ENCODE assay signal across 33 cellular contexts in the genomic region with DNA sequence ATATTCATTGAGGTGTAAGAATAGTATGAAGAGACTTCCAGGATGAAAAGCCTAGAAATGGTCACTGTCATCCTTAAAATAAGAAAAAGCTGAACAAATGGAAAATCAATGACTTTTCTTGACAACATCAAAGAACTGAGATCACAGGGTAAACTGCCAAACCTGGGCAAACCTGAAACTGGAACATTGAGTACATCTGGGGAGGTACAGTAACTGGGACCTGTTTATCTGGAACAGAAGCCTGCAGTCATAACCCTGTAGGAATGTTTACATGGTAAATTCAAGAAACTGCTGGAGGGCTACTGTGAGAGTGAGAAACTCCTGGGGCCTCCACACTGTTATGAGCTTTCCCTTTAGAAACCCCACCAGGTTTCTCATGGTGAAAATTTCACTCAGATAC.
A peak's percentile ranks its signal among the peaks of the same experiment; 100 is the strongest.
DNase-seq lines count a peak whose midpoint lies in the region; ATAC-seq and TF ChIP-seq lines count a peak whose summit lies in the region.
"Had no signal": no experiment of that assay in that cellular context is flagged by ENCODE, and none has a peak within 500 bp of the region (broad histone marks: within the 10 kb centered on the region; RNA-seq: fewer than 3 reads in every experiment).

No MANE protein-coding gene starts in this region.

- H3K27me3 ChIP-seq in prostate gland (replicated peaks; ENCODE audit: insufficient read depth) (no peaks in the 10 kb centered on the region), Karpas-422 (ENCODE audit: low read length) (no peaks in the 10 kb centered on the region)
- H3K27me3 ChIP-seq: BE2C; BLaER1; BLaER1 treated with 17β-estradiol and CSF1 and Interleukin-3, amounts not matched to agents 10 nM and 100 nM had no signal

- CTCF ChIA-PET in T-cell (lab: Charles Lee) = no interaction called here

- no peak for TF ChIP-seq POLR2A in prostate gland (IDR thresholded peaks at IDR 0.05)

- no peaks in the 10 kb centered on the region for H3K4me1 Mint-ChIP-seq in activated naive CD8-positive, alpha-beta T cell treated with anti-CD3 and anti-CD28 coated beads, Interleukin-2, amount 50 U/mL, for 24 hours
- no peaks in the 10 kb centered on the region for H3K4me1 Mint-ChIP-seq in T-cell
- H3K4me1 Mint-ChIP-seq: B cell; CD14-positive monocyte; CD4-positive, alpha-beta memory T cell; CD4-positive, CD25-positive, alpha-beta regulatory T cell; CD8-positive, alpha-beta memory T cell had no signal

- POLR2A ChIA-PET in T-cell (lab: Charles Lee) = no interaction called here

- H3K9me3 Mint-ChIP-seq in activated naive CD8-positive, alpha-beta T cell treated with anti-CD3 and anti-CD28 coated beads, Interleukin-2, amount 50 U/mL, for 24 hours = peaks cover 3% of the 10 kb centered on the region
- H3K9me3 Mint-ChIP-seq in T-cell = peaks cover 0 to 7% (median 0%) of the 10 kb centered on the region in 3 donors
- H3K9me3 Mint-ChIP-seq: CD4-positive, alpha-beta T cell; CD8-positive, alpha-beta T cell had no signal

- H2AFZ ChIP-seq in Karpas-422 (ENCODE audit: low read length) = no peak overlapping the region

- H3K27me3 Mint-ChIP-seq in activated naive CD8-positive, alpha-beta T cell treated with anti-CD3 and anti-CD28 coated beads, Interleukin-2, amount 50 U/mL, for 24 hours = peaks cover 6% of the 10 kb centered on the region
- H3K27me3 Mint-ChIP-seq in T-cell = peaks cover 0 to 5% of the 10 kb centered on the region in 2 donors
- H3K27me3 Mint-ChIP-seq: CD4-positive, alpha-beta T cell; CD4-positive, CD25-positive, alpha-beta regulatory T cell had no signal

- H3K79me2 ChIP-seq in Karpas-422 (ENCODE audit: low read length) = no peaks in the 10 kb centered on the region

- H3K9me2 ChIP-seq in Karpas-422 (replicated peaks; ENCODE audit: insufficient read depth, low read length) = no peaks in the 10 kb centered on the region

- intact Hi-C loops in prostate gland (cut with DNase I) = no loop called here

- H3K36me3 Mint-ChIP-seq in activated naive CD8-positive, alpha-beta T cell treated with anti-CD3 and anti-CD28 coated beads, Interleukin-2, amount 50 U/mL, for 24 hours (ENCODE audit: low read depth) = no peaks in the 10 kb centered on the region
- H3K36me3 Mint-ChIP-seq in T-cell = no peaks in the 10 kb centered on the region
- H3K36me3 Mint-ChIP-seq: CD14-positive monocyte; CD4-positive, alpha-beta memory T cell; CD4-positive, CD25-positive, alpha-beta regulatory T cell; CD8-positive, alpha-beta memory T cell; CD8-positive, alpha-beta T cell had no signal

- ATAC-seq in activated naive CD8-positive, alpha-beta T cell treated with anti-CD3 and anti-CD28 coated beads, Interleukin-2, amount 50 U/mL, for 24 hours = no peak
- ATAC-seq in T-cell (replicated peaks in 1 of 4) = no peak
- ATAC-seq: A549; CD8-positive, alpha-beta T cell had no signal

- H3K36me3 ChIP-seq in prostate gland = no peaks in the 10 kb centered on the region
- no peaks in the 10 kb centered on the region for H3K36me3 ChIP-seq in Karpas-422 (ENCODE audit: insufficient read depth, low read length)
- H3K36me3 ChIP-seq: BE2C; BLaER1; BLaER1 treated with 17β-estradiol and CSF1 and Interleukin-3, amounts not matched to agents 10 nM and 100 nM had no signal

- no peak overlapping the region for H3K4me2 ChIP-seq in Karpas-422 (ENCODE audit: low read depth, low read length, poor library complexity, severe bottlenecking)
- H3K4me2 ChIP-seq: A549; BLaER1; BLaER1 treated with 17β-estradiol and CSF1 and Interleukin-3, amounts not matched to agents 10 nM and 100 nM had no signal

- H3K4me3 ChIP-seq in LNCaP clone FGC (ENCODE audit: low read depth, low read length) (no peak overlapping the region), prostate gland (no peak overlapping the region), Karpas-422 (ENCODE audit: low read length) (no peak overlapping the region)
- H3K4me3 ChIP-seq: A549; BLaER1; BLaER1 treated with 17β-estradiol and CSF1 and Interleukin-3, amounts not matched to agents 10 nM and 100 nM had no signal

- H3K9ac ChIP-seq in Karpas-422 (ENCODE audit: low read length) = no peak overlapping the region
- H3K9ac ChIP-seq: BLaER1; BLaER1 treated with 17β-estradiol and CSF1 and Interleukin-3, amounts not matched to agents 10 nM and 100 nM had no signal

- peak overlapping the region; percentile 59 for H3K27ac ChIP-seq in VCaP
- peak overlapping the region; percentile 70 to 73 for H3K27ac ChIP-seq in prostate gland
- H3K27ac ChIP-seq in Karpas-422 (ENCODE audit: low read length) = no peak overlapping the region
- H3K27ac ChIP-seq: 22Rv1; A549; BLaER1; BLaER1 treated with 17β-estradiol and CSF1 and Interleukin-3, amounts not matched to agents 10 nM and 100 nM; C4-2B had no signal

- no peak overlapping the region for H3K27ac Mint-ChIP-seq in activated naive CD8-positive, alpha-beta T cell treated with anti-CD3 and anti-CD28 coated beads, Interleukin-2, amount 50 U/mL, for 24 hours
- H3K27ac Mint-ChIP-seq in T-cell = no peak overlapping the region
- H3K27ac Mint-ChIP-seq: B cell; CD14-positive monocyte; CD4-positive, alpha-beta memory T cell; CD4-positive, alpha-beta T cell; CD4-positive, CD25-positive, alpha-beta regulatory T cell; CD8-positive, alpha-beta memory T cell; CD8-positive, alpha-beta T cell had no signal

- H3K9me3 ChIP-seq in prostate gland (no peaks in the 10 kb centered on the region), Karpas-422 (ENCODE audit: low read length) (no peaks in the 10 kb centered on the region)
- H3K9me3 ChIP-seq: A549; BE2C; BLaER1; BLaER1 treated with 17β-estradiol and CSF1 and Interleukin-3, amounts not matched to agents 10 nM and 100 nM; Caco-2 had no signal

- H3K4me3 Mint-ChIP-seq in activated naive CD8-positive, alpha-beta T cell treated with anti-CD3 and anti-CD28 coated beads, Interleukin-2, amount 50 U/mL, for 24 hours = no peak overlapping the region
- H3K4me3 Mint-ChIP-seq in T-cell = no peak overlapping the region
- H3K4me3 Mint-ChIP-seq: B cell; CD14-positive monocyte; CD4-positive, alpha-beta memory T cell; CD4-positive, alpha-beta T cell; CD4-positive, CD25-positive, alpha-beta regulatory T cell; CD8-positive, alpha-beta memory T cell; CD8-positive, alpha-beta T cell had no signal

- H4K20me1 ChIP-seq in Karpas-422 (ENCODE audit: insufficient read depth, low read depth, low read length) = no peaks in the 10 kb centered on the region
- H4K20me1 ChIP-seq: BLaER1; BLaER1 treated with 17β-estradiol and CSF1 and Interleukin-3, amounts not matched to agents 10 nM and 100 nM had no signal

- DNase-seq in LNCaP clone FGC (ENCODE audit: low read depth) (peak; percentile 18), prostate gland (ENCODE audit: low spot score) (peak; percentile 61), Karpas-422 (no peak), T-cell (no peak)
- no peak for DNase-seq in activated naive CD8-positive, alpha-beta T cell treated with anti-CD3 and anti-CD28 coated beads, Interleukin-2, amount 50 U/mL, for 24 hours
- DNase-seq: 8988T; ACHN; AML-193; BE2C; C1 segment of cervical spinal cord; Calu3; CD4-positive, alpha-beta memory T cell; CD4-positive, alpha-beta T cell; CD4-positive, CD25-positive, alpha-beta regulatory T cell; CD8-positive, alpha-beta memory T cell; CD8-positive, alpha-beta T cell; COR-L47; DMS 273 treated with DMSO at 0.1 percent for 48 hours; DMS153; DMS53; DMS79; DMS79 treated with DMSO at 0.1 percent for 48 hours; DND-41; EL had no signal

- TF ChIP-seq CTCF in LNCaP clone FGC (IDR thresholded peaks at IDR 0.05; ENCODE audit: control insufficient read depth, extremely low read depth, insufficient read depth) = no peak
- TF ChIP-seq CTCF in VCaP (conservative IDR thresholded peaks at IDR 0.05) = no peak
- TF ChIP-seq CTCF in prostate gland (IDR thresholded peaks at IDR 0.05) = no peak

- no peaks in the 10 kb centered on the region for H3K4me1 ChIP-seq in prostate gland (replicated peaks)
- H3K4me1 ChIP-seq in Karpas-422 (ENCODE audit: low read length) = no peaks in the 10 kb centered on the region
- H3K4me1 ChIP-seq: A549; BE2C; BLaER1; BLaER1 treated with 17β-estradiol and CSF1 and Interleukin-3, amounts not matched to agents 10 nM and 100 nM; Caco-2 had no signal

Comparison
In these comparisons a context has a peak if more than half of its experiments do, and no peak if none do; other contexts are left out.
1. DNase-seq: peak in LNCaP clone FGC (single experiment) and prostate gland (single experiment); none in activated naive CD8-positive, alpha-beta T cell treated with anti-CD3 and anti-CD28 coated beads, Interleukin-2, amount 50 U/mL, for 24 hours (single experiment), Karpas-422 (single experiment) and T-cell (0 of 34).